21 cellular contexts compared by ENCODE assay signal in the genomic region with DNA sequence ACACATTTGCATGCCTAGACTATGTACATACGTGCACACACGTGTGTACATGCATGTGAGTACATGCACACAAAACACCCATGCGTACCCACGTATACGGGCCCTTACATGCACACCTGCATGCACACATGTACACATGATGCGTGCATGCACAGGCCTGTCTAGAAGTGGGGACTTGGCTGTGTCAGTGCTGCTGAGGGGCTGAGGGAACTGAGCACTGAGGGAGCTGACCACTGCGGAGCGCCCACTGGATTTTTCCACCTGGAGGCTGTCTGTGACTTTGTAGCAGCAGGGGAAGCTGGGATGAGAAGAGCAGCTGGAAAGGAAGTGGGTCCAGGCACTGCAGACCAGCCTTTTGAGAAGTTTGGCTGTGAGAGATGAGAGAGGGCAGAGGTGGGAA. TPM values are rescaled to one million over a fixed set of nuclear protein-coding genes. Genes with fewer than 3 reads are reported as not detected.
"Had no signal": no experiment of that assay in that cellular context is flagged by ENCODE, and none has a peak within 500 bp of the region (broad histone marks: within the 10 kb centered on the region; RNA-seq: fewer than 3 reads in every experiment).

No MANE protein-coding gene starts in this region.

- H3K9me3 ChIP-seq: heart right ventricle, left lung, testis, upper lobe of left lung had no signal

- H3K27me3 Mint-ChIP-seq: activated CD8-positive, alpha-beta memory T cell treated with anti-CD3 and anti-CD28 coated beads, Interleukin-2, amount 10 ng/mL, durations not matched to agents 7 days and 5 days; activated CD8-positive, alpha-beta T cell treated with anti-CD3 and anti-CD28 coated beads for 36 hours; activated naive CD8-positive, alpha-beta T cell treated with anti-CD3 and anti-CD28 coated beads for 36 hours had no signal

- H3K4me1 ChIP-seq: left lung, upper lobe of left lung had no signal

- H3K27ac ChIP-seq: heart right ventricle, left lung, testis, upper lobe of left lung had no signal

- H3K36me3 ChIP-seq: left lung, upper lobe of left lung had no signal

- H3K9me3 Mint-ChIP-seq: activated CD8-positive, alpha-beta T cell treated with anti-CD3 and anti-CD28 coated beads for 36 hours; activated naive CD8-positive, alpha-beta T cell treated with anti-CD3 and anti-CD28 coated beads for 36 hours; T-helper 1 cell treated with Interleukin-12 subunit alpha and Interleukin-12 subunit beta and Interleukin-4 antibody, amounts not matched to agents 30 μg/mL and 1 μg/mL, for 36 hours had no signal

- DNase-seq: activated CD4-positive, alpha-beta T cell treated with anti-CD3 and anti-CD28 coated beads for 48 hours; activated CD8-positive, alpha-beta memory T cell treated with anti-CD3 and anti-CD28 coated beads, Interleukin-2, amount 10 ng/mL, durations not matched to agents 7 days and 5 days; activated CD8-positive, alpha-beta T cell treated with anti-CD3 and anti-CD28 coated beads for 36 hours; activated naive CD8-positive, alpha-beta T cell treated with anti-CD3 and anti-CD28 coated beads for 36 hours; activated T-cell treated with anti-CD3 and anti-CD28 coated beads for 4 hours; cortex of kidney; heart right ventricle; midbrain; retina; stimulated activated CD4-positive, alpha-beta T cell treated with anti-CD3 and anti-CD28 coated beads, Interleukin-2, amount 100 ng/mL, for 48 hours; stimulated activated CD8-positive, alpha-beta memory T cell treated with anti-CD3 and anti-CD28 coated beads, Interleukin-4, amount 100 ng/mL, for 48 hours; stimulated activated naive CD4-positive, alpha-beta T cell; testis; upper lobe of left lung had no signal

- H3K4me3 ChIP-seq: heart right ventricle, left lung, testis, upper lobe of left lung had no signal

- H3K36me3 Mint-ChIP-seq: activated CD8-positive, alpha-beta memory T cell treated with anti-CD3 and anti-CD28 coated beads, Interleukin-2, amount 10 ng/mL, durations not matched to agents 7 days and 5 days; activated naive CD8-positive, alpha-beta T cell treated with anti-CD3 and anti-CD28 coated beads for 36 hours had no signal

- H3K27ac Mint-ChIP-seq: activated CD8-positive, alpha-beta memory T cell treated with anti-CD3 and anti-CD28 coated beads, Interleukin-2, amount 10 ng/mL, durations not matched to agents 7 days and 5 days; activated CD8-positive, alpha-beta T cell treated with anti-CD3 and anti-CD28 coated beads for 36 hours; activated naive CD8-positive, alpha-beta T cell treated with anti-CD3 and anti-CD28 coated beads for 36 hours; progenitor cell of endocrine pancreas; T-helper 1 cell treated with Interleukin-12 subunit alpha and Interleukin-12 subunit beta and Interleukin-4 antibody, amounts not matched to agents 30 μg/mL and 1 μg/mL, for 36 hours had no signal

- H3K4me1 Mint-ChIP-seq: activated CD8-positive, alpha-beta memory T cell treated with anti-CD3 and anti-CD28 coated beads, Interleukin-2, amount 10 ng/mL, durations not matched to agents 7 days and 5 days; activated naive CD8-positive, alpha-beta T cell treated with anti-CD3 and anti-CD28 coated beads for 36 hours had no signal

- ATAC-seq: activated CD8-positive, alpha-beta memory T cell treated with anti-CD3 and anti-CD28 coated beads, Interleukin-2, amount 10 ng/mL, durations not matched to agents 7 days and 5 days; activated CD8-positive, alpha-beta T cell treated with anti-CD3 and anti-CD28 coated beads for 36 hours; heart right ventricle; left lung had no signal

- H3K4me3 Mint-ChIP-seq: activated CD8-positive, alpha-beta memory T cell treated with anti-CD3 and anti-CD28 coated beads, Interleukin-2, amount 10 ng/mL, durations not matched to agents 7 days and 5 days; activated CD8-positive, alpha-beta T cell treated with anti-CD3 and anti-CD28 coated beads for 36 hours; activated naive CD8-positive, alpha-beta T cell treated with anti-CD3 and anti-CD28 coated beads for 36 hours; T-helper 1 cell treated with Interleukin-12 subunit alpha and Interleukin-12 subunit beta and Interleukin-4 antibody, amounts not matched to agents 30 μg/mL and 1 μg/mL, for 36 hours had no signal

- H3K27me3 ChIP-seq: heart right ventricle, left lung, testis, upper lobe of left lung had no signal

RNA-seq across cellular contexts. Expression of gene PODN, which starts 20.8 kb away (rescaled TPM):
- total RNA-seq: activated CD8-positive, alpha-beta memory T cell treated with anti-CD3 and anti-CD28 coated beads, Interleukin-2, amount 10 ng/mL, durations not matched to agents 7 days and 5 days; activated CD8-positive, alpha-beta T cell treated with anti-CD3 and anti-CD28 coated beads for 36 hours; activated naive CD8-positive, alpha-beta T cell treated with anti-CD3 and anti-CD28 coated beads for 36 hours had no signal
- polyA plus RNA-seq: keratinocyte had no signal

RNA-seq across cellular contexts. Expression of gene SLC1A7, which starts 59.6 kb away (rescaled TPM):
- total RNA-seq: activated CD8-positive, alpha-beta memory T cell treated with anti-CD3 and anti-CD28 coated beads, Interleukin-2, amount 10 ng/mL, durations not matched to agents 7 days and 5 days; activated CD8-positive, alpha-beta T cell treated with anti-CD3 and anti-CD28 coated beads for 36 hours; activated naive CD8-positive, alpha-beta T cell treated with anti-CD3 and anti-CD28 coated beads for 36 hours; astrocyte; epithelial cell of proximal tubule; progenitor cell of endocrine pancreas had no signal
- polyA plus RNA-seq: keratinocyte, neural cell had no signal
